ENCODE assay signal across 8 cellular contexts in the genomic region with DNA sequence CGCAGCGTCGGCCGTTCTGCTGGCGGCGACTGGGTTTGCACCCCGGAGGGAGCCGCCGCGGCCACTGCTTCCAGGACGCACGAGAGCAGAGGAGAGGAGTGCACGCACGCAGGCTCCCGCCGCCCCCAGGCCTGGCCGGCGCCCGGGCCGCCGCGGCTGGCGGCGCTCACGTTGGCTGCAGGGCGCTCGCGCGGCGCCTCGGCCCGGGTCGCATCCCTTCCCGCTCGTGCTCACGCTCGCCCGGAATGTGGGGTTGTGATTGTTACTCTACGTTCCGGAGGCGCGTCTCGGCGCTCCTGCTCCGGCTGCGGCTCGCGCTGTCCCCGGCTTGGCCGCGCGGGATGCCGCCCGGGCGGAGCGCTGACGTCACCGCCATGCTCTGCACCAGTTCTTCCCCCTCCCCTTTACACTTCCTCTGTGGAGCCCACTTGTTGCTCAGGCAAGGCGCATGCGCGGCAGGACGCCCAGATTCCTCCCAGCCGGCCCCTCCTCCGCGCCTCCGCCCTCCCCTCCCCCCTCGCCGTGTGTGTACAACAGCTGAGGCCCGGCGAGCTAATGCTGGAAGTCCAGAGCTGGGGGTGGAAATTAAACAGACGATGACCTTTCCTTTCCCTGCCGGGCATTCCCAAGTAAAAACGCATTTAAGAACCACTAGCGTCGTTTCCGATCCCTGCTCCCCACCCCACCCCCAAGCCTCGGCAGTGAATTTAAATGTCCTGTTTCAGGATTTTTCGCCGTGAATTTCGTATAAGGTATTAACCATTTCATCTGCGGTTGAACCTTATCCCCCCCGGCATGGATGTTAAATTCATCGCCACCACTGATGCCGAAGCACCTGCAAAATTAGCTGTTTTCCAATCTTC. TPM values are rescaled to one million over a fixed set of nuclear protein-coding genes. Genes with fewer than 3 reads are reported as not detected.
A peak's percentile ranks its signal among the peaks of the same experiment; 100 is the strongest.
DNase-seq lines count a peak whose midpoint lies in the region; ATAC-seq and TF ChIP-seq lines count a peak whose summit lies in the region.

A gene (minus strand): TSS at position 325 of the 863 bp plus-strand sequence. CDS start 916 bp downstream, outside the sequence.

- H3K9me3 ChIP-seq in PC-3 (ENCODE audit: low read length) (no peaks in the 10 kb centered on the region), mucosa of descending colon (no peaks in the 10 kb centered on the region)

- BruUV-seq in PC-3 (replicated peaks; lab: Mats Ljungman, UMichigan) = no TSS peak

- peak within 1 kb of the TSS; percentile 71 for H3K4me3 ChIP-seq in Jurkat, Clone E6-1 (ENCODE audit: low read length)
- H3K4me3 ChIP-seq in PC-3 (ENCODE audit: low read length) = peak within 1 kb of the TSS; percentile 99
- H3K4me3 ChIP-seq in mucosa of descending colon = peak within 1 kb of the TSS; percentile 46

- H4K20me1 ChIP-seq in PC-3 (ENCODE audit: low read length) = peaks cover 28% of the 10 kb centered on the region

- H3K36me3 ChIP-seq in PC-3 (ENCODE audit: low read depth, low read length) (peaks cover 25% of the 10 kb centered on the region), mucosa of descending colon (ENCODE audit: low read depth) (no peaks in the 10 kb centered on the region)

- H3K27me3 ChIP-seq in PC-3 (ENCODE audit: low read length) = no peaks in the 10 kb centered on the region

- peak within 1 kb of the TSS; percentile 95 for H3K9ac ChIP-seq in PC-3 (ENCODE audit: low read length)

- DNase-seq in DMS53 (lab: John Stamatoyannopoulos, UW) = peak; percentile 97
- DNase-seq in Jurkat, Clone E6-1 (ENCODE audit: low read depth, low spot score) = peak; percentile 92
- DNase-seq in PC-3 = peak; percentile 97
- peak; percentile 92 for DNase-seq in activated T-cell treated with anti-CD3 and anti-CD28 coated beads for 4 hours
- DNase-seq in epidermal melanocyte (ENCODE audit: insufficient read length, low spot score) = peak; percentile 98
- peak; percentile 99 to 100 (median 99) for DNase-seq in mucosa of descending colon
- DNase-seq in stimulated activated CD8-positive, alpha-beta memory T cell treated with anti-CD3 and anti-CD28 coated beads, Interleukin-4, amount 100 ng/mL, for 24 hours (ENCODE audit: low read depth) = peak; percentile 89

- intact Hi-C loops in PC-3 (cut with micrococcal nuclease) = loop anchor here (1.0 kb wide), 2 partner anchors 17 to 40 kb away; no protein-coding TSS in a partner anchor
- intact Hi-C loops in mucosa of descending colon (cut with DNase I, micrococcal nuclease) = loop anchor here in 1 of 2 donors (5.0 kb wide), 1 partner anchor 76 kb away; no protein-coding TSS in a partner anchor

- H3K4me1 ChIP-seq in PC-3 (ENCODE audit: insufficient read depth, low read length) (peaks cover 48% of the 10 kb centered on the region), mucosa of descending colon (ENCODE audit: low read depth) (peaks cover 47% of the 10 kb centered on the region)

- peaks cover 71% of the 10 kb centered on the region for H3K79me2 ChIP-seq in PC-3 (ENCODE audit: low read length)

- peak within 1 kb of the TSS; percentile 91 for H3K27ac ChIP-seq in PC-3 (ENCODE audit: low read length)

- POLR2A ChIA-PET in PC-3 (lab: Charles Lee; ENCODE audit: unreplicated experiment) = interaction anchor here (0.5 to 2.1 kb wide), 9 partner anchors 11 to 135 kb away, joined by 3 to 50 read pairs (median 6); no protein-coding TSS in a partner anchor

- TF ChIP-seq CTCF in PC-3 (conservative IDR thresholded peaks at IDR 0.05; ENCODE audit: low read depth, low read length) (no peak), mucosa of descending colon (IDR thresholded peaks at IDR 0.05) (no peak)

- H3K4me2 ChIP-seq in PC-3 (ENCODE audit: low read length) = peak within 1 kb of the TSS; percentile 94

- ATAC-seq in GM21717 (IDR thresholded peaks at IDR 0.05; ENCODE audit: unreplicated experiment) (peak; percentile 69), PC-3 (peak; percentile 48), mucosa of descending colon (peak; percentile 78)

- H3F3A ChIP-seq in PC-3 (ENCODE audit: low read length, unreplicated experiment) = peaks cover 10% of the 10 kb centered on the region

- CTCF ChIA-PET in PC-3 (lab: Charles Lee) = interaction anchor here (0.5 to 1.2 kb wide), 10 partner anchors 11 to 154 kb away, joined by 3 to 7 read pairs (median 3); no protein-coding TSS in a partner anchor

- H2AFZ ChIP-seq in PC-3 (ENCODE audit: low read length) = peak within 1 kb of the TSS; percentile 60

- no peaks in the 10 kb centered on the region for H3K9me2 ChIP-seq in PC-3 (replicated peaks; ENCODE audit: low read length)

RNA-seq across cellular contexts. Expression of the gene that starts here (rescaled TPM):
- 16.3 TPM for polyA plus RNA-seq in Jurkat, Clone E6-1 (2012; ENCODE audit: insufficient read depth, insufficient read length)
- total RNA-seq in PC-3 (2014; rRNA removed) (113 and 146 TPM in 2 replicates), mucosa of descending colon (10 to 100 TPM; 15.1 to 74.1 (median 19.3) TPM)

Comparison
In these comparisons a context has a peak if more than half of its experiments do, and no peak if none do; other contexts are left out.
1. Peak in every context shown above with its lines: DNase-seq, ATAC-seq, H3K4me3 ChIP-seq and H3K27ac ChIP-seq.
2. H3K4me3 ChIP-seq: peak in every context shown above with its lines; median percentile 99 in PC-3; 71 in Jurkat, Clone E6-1; 46 in mucosa of descending colon.